In the genomic region with DNA sequence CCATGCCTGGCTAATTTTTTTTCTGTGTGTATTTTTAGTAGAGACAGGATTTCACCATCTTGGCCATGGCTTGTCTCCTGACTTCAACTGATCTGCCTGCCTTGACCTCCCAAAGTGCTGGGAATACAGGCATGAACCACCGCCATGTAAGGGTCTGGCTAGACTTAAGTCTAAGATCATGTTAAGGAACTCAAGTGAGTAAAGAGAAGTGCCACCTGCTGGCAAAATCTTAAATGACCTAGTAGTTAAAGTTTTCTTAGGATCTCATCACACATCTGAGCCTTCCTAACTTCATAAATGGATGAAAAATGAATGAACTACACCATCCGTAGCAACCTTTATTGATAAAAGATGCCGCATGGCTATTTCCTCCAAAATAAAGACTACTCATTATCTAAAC, we compare ENCODE assay signal across 1 cellular context.
TF ChIP-seq lines count a peak whose summit lies in the region.

No MANE protein-coding gene starts in this region.

TF ChIP-seq in GM12878, 131 proteins besides CTCF, POLR2A, EP300 and RAD21:
- TF ChIP-seq, protein P1, sequence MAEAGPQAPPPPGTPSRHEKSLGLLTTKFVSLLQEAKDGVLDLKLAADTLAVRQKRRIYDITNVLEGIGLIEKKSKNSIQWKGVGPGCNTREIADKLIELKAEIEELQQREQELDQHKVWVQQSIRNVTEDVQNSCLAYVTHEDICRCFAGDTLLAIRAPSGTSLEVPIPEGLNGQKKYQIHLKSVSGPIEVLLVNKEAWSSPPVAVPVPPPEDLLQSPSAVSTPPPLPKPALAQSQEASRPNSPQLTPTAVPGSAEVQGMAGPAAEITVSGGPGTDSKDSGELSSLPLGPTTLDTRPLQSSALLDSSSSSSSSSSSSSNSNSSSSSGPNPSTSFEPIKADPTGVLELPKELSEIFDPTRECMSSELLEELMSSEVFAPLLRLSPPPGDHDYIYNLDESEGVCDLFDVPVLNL (IDR thresholded peaks at IDR 0.05; ENCODE audit: low read depth, low read length) = no peak
- peak; percentile 25; the same call in 1 of the 2 replicates for TF ChIP-seq SMC3 (IDR thresholded peaks at IDR 0.05; ENCODE audit: borderline replicate concordance, low read length)
